13 cellular contexts compared by ENCODE assay signal in the genomic region with DNA sequence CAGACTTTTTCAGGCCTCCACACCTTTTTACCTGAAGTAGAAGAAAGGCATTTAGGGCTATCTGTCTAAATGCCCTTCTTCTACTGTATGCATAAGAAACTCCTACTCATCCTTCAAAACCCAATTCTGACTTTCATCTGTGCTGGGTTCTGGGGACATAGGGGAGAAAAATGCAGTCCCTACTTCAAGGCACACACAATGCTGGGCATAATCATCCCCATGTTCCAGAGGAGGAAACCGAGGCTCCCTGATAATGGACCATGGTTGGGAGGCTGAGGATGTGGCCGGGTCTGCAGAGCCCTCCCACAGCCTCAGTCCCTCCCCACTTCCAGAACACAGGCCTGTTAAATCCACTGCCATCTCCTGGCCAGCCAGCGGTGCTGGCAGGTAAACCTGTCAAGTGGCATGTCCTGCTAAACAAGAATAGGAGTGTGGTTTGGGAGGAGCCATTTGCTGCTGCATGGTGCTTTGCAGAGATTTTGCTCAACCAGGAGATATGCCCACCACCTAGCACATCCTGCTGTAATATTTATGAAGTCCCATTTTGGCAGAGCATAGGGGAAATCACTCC. TPM values are rescaled to one million over a fixed set of nuclear protein-coding genes. Genes with fewer than 3 reads are reported as not detected.
DNase-seq lines count a peak whose midpoint lies in the region; ATAC-seq and TF ChIP-seq lines count a peak whose summit lies in the region.
"Had no signal": no experiment of that assay in that cellular context is flagged by ENCODE, and none has a peak within 500 bp of the region (broad histone marks: within the 10 kb centered on the region; RNA-seq: fewer than 3 reads in every experiment).

No MANE protein-coding gene starts in this region.

- BruUV-seq in Calu3 (replicated peaks; lab: Mats Ljungman, UMichigan) (no TSS peak), PC-9 (replicated peaks; lab: Mats Ljungman, UMichigan) (no TSS peak)

- H3K4me1 Mint-ChIP-seq in Calu3 (ENCODE audit: low read depth, unreplicated experiment) = no peaks in the 10 kb centered on the region
- H3K4me1 Mint-ChIP-seq: natural killer cell had no signal

- no peaks in the 10 kb centered on the region for H3K9me2 ChIP-seq in PC-9 (ENCODE audit: insufficient read depth)

- CTCF ChIA-PET in Calu3 (lab: Charles Lee) (no interaction called here), PC-9 (lab: Charles Lee) (no interaction called here)

- no peaks in the 10 kb centered on the region for H3K36me3 Mint-ChIP-seq in Calu3 (ENCODE audit: insufficient read depth, unreplicated experiment)
- H3K36me3 Mint-ChIP-seq: natural killer cell had no signal

- peaks cover 25% of the 10 kb centered on the region for H3K27me3 Mint-ChIP-seq in Calu3 (ENCODE audit: unreplicated experiment)

- peak; percentile 43 for DNase-seq in Calu3
- DNase-seq in PC-9 = peak; percentile 10 to 34
- DNase-seq in islet precursor cell = peak; percentile 83
- no peak for DNase-seq in colonic mucosa
- DNase-seq in stimulated activated CD4-positive, alpha-beta T cell treated with anti-CD3 and anti-CD28 coated beads, Interleukin-2, amount 100 ng/mL, for 48 hours = no peak
- no peak for DNase-seq in stimulated activated naive CD8-positive, alpha-beta T cell treated with anti-CD3 and anti-CD28 coated beads, Interleukin-15, Interleukin-2, amounts not matched to agents 100 U/mL and 50 U/mL, for 24 hours
- DNase-seq in globus pallidus (ENCODE audit: low spot score) = no peak
- DNase-seq: activated T-cell treated with anti-CD3 and anti-CD28 coated beads, Interleukin-2, amount 50 U/mL, for 24 hours; C1 segment of cervical spinal cord; natural killer cell; NCI-H526 treated with DMSO at 0.1 percent for 48 hours; substantia nigra had no signal

- no peaks in the 10 kb centered on the region for H4K20me1 ChIP-seq in PC-9 (ENCODE audit: insufficient read depth)

- H3K4me1 ChIP-seq in PC-9 (replicated peaks; ENCODE audit: insufficient read depth) = no peaks in the 10 kb centered on the region
- H3K4me1 ChIP-seq in colonic mucosa = no peaks in the 10 kb centered on the region

- intact Hi-C loops in Calu3 (cut with micrococcal nuclease; ENCODE audit: unreplicated experiment) (no loop called here), PC-9 (cut with micrococcal nuclease; ENCODE audit: unreplicated experiment) (no loop called here), colonic mucosa (cut with DNase I) (no loop called here)

- H3K36me3 ChIP-seq in PC-9 (ENCODE audit: low read depth) (no peaks in the 10 kb centered on the region), colonic mucosa (no peaks in the 10 kb centered on the region)

- no peak overlapping the region for H3K27ac ChIP-seq in PC-9
- H3K27ac ChIP-seq in colonic mucosa = no peak overlapping the region

- H3K9me3 Mint-ChIP-seq in Calu3 (ENCODE audit: low read depth, unreplicated experiment) = no peaks in the 10 kb centered on the region
- H3K9me3 Mint-ChIP-seq: activated T-cell treated with anti-CD3 and anti-CD28 coated beads, Interleukin-2, amount 50 U/mL, for 24 hours; natural killer cell had no signal

- H3K4me3 ChIP-seq in PC-9 = no peak overlapping the region
- no peak overlapping the region for H3K4me3 ChIP-seq in colonic mucosa

- no peaks in the 10 kb centered on the region for H3K9me3 ChIP-seq in PC-9 (ENCODE audit: insufficient read depth, low read depth)
- H3K9me3 ChIP-seq in colonic mucosa = no peaks in the 10 kb centered on the region

- TF ChIP-seq CTCF in Calu3 (IDR thresholded peaks at IDR 0.05; ENCODE audit: unreplicated experiment) (peak; percentile 23), PC-9 (conservative IDR thresholded peaks at IDR 0.05) (no peak), colonic mucosa (IDR thresholded peaks at IDR 0.05) (no peak)

- H3K79me2 ChIP-seq in PC-9 (ENCODE audit: low read depth) = no peaks in the 10 kb centered on the region

- no peak overlapping the region for H3K9ac ChIP-seq in colonic mucosa (ENCODE audit: low read depth in 2 of 2, low read length in 2 of 2)

- no peak overlapping the region for H3K4me2 ChIP-seq in PC-9

- POLR2A ChIA-PET in PC-9 (lab: Charles Lee; ENCODE audit: unreplicated experiment) = no interaction called here

- H3F3A ChIP-seq in PC-9 (ENCODE audit: insufficient read depth, low read depth) = no peaks in the 10 kb centered on the region

- no peak overlapping the region for H3K27ac Mint-ChIP-seq in Calu3 (ENCODE audit: unreplicated experiment)
- H3K27ac Mint-ChIP-seq: activated T-cell treated with anti-CD3 and anti-CD28 coated beads, Interleukin-2, amount 50 U/mL, for 24 hours; natural killer cell had no signal

- TF ChIP-seq EP300 in Ishikawa (IDR thresholded peaks at IDR 0.05; ENCODE audit: borderline replicate concordance) = no peak

- no peak for ATAC-seq in stimulated activated naive CD8-positive, alpha-beta T cell treated with anti-CD3 and anti-CD28 coated beads, Interleukin-15, Interleukin-2, amounts not matched to agents 100 U/mL and 50 U/mL, for 24 hours
- ATAC-seq: natural killer cell had no signal

- no peak overlapping the region for H2AFZ ChIP-seq in PC-9

- H3K4me3 Mint-ChIP-seq in Calu3 (ENCODE audit: low read depth, unreplicated experiment) = no peak overlapping the region
- H3K4me3 Mint-ChIP-seq: activated T-cell treated with anti-CD3 and anti-CD28 coated beads, Interleukin-2, amount 50 U/mL, for 24 hours; natural killer cell had no signal

- H3K27me3 ChIP-seq in PC-9 (ENCODE audit: insufficient read depth, low read depth) (peaks cover 10% of the 10 kb centered on the region; the same call in 1 of the 2 replicates), colonic mucosa (no peaks in the 10 kb centered on the region)

- TF ChIP-seq RAD21 in Ishikawa (IDR thresholded peaks at IDR 0.05; ENCODE audit: low read depth) = peak; percentile 34; the same call in 1 of the 2 replicates

TF ChIP-seq in Ishikawa, 13 proteins besides CTCF, POLR2A, EP300 and RAD21:
- TF ChIP-seq, protein P1, sequence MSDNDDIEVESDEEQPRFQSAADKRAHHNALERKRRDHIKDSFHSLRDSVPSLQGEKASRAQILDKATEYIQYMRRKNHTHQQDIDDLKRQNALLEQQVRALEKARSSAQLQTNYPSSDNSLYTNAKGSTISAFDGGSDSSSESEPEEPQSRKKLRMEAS (IDR thresholded peaks at IDR 0.05) = no peak
- no peak for TF ChIP-seq CREB1 (IDR thresholded peaks at IDR 0.05; ENCODE audit: low read depth)
- no peak for TF ChIP-seq CEBPB (IDR thresholded peaks at IDR 0.05)
- no peak for TF ChIP-seq FOXM1 (IDR thresholded peaks at IDR 0.05; ENCODE audit: borderline replicate concordance, low read depth)
- no peak for TF ChIP-seq NFIC (IDR thresholded peaks at IDR 0.05)
- TF ChIP-seq TEAD4 (IDR thresholded peaks at IDR 0.05) = no peak
- TF ChIP-seq, protein P2, sequence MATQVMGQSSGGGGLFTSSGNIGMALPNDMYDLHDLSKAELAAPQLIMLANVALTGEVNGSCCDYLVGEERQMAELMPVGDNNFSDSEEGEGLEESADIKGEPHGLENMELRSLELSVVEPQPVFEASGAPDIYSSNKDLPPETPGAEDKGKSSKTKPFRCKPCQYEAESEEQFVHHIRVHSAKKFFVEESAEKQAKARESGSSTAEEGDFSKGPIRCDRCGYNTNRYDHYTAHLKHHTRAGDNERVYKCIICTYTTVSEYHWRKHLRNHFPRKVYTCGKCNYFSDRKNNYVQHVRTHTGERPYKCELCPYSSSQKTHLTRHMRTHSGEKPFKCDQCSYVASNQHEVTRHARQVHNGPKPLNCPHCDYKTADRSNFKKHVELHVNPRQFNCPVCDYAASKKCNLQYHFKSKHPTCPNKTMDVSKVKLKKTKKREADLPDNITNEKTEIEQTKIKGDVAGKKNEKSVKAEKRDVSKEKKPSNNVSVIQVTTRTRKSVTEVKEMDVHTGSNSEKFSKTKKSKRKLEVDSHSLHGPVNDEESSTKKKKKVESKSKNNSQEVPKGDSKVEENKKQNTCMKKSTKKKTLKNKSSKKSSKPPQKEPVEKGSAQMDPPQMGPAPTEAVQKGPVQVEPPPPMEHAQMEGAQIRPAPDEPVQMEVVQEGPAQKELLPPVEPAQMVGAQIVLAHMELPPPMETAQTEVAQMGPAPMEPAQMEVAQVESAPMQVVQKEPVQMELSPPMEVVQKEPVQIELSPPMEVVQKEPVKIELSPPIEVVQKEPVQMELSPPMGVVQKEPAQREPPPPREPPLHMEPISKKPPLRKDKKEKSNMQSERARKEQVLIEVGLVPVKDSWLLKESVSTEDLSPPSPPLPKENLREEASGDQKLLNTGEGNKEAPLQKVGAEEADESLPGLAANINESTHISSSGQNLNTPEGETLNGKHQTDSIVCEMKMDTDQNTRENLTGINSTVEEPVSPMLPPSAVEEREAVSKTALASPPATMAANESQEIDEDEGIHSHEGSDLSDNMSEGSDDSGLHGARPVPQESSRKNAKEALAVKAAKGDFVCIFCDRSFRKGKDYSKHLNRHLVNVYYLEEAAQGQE (IDR thresholded peaks at IDR 0.05; ENCODE audit: low read depth) = no peak
- no peak for TF ChIP-seq ZBTB7A (IDR thresholded peaks at IDR 0.05; ENCODE audit: low read depth)
- TF ChIP-seq, protein P3, sequence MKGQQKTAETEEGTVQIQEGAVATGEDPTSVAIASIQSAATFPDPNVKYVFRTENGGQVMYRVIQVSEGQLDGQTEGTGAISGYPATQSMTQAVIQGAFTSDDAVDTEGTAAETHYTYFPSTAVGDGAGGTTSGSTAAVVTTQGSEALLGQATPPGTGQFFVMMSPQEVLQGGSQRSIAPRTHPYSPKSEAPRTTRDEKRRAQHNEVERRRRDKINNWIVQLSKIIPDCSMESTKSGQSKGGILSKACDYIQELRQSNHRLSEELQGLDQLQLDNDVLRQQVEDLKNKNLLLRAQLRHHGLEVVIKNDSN (IDR thresholded peaks at IDR 0.05) = no peak
- TF ChIP-seq EGR1 (IDR thresholded peaks at IDR 0.05) = no peak
- TF ChIP-seq TAF1 (IDR thresholded peaks at IDR 0.05; ENCODE audit: low read depth) = no peak
- no peak for TF ChIP-seq TCF12 (IDR thresholded peaks at IDR 0.05; ENCODE audit: low read depth)
- no peak for TF ChIP-seq YY1 (IDR thresholded peaks at IDR 0.05; ENCODE audit: low read depth)

RNA-seq across cellular contexts. Expression of a gene that starts 32.0 kb away (rescaled TPM):
- total RNA-seq in Calu3 (2022) (0.10 TPM in 1 of 2 replicates, not detected in the other), PC-9 (2021) (not detected in 2 replicates), colonic mucosa (under 1 TPM; 0.30 to 0.37 TPM)
- total RNA-seq: natural killer cell had no signal

Comparison
In these comparisons a context has a peak if more than half of its experiments do, and no peak if none do; other contexts are left out.
1. DNase-seq: peak in Calu3 (single experiment), PC-9 (2 of 2) and islet precursor cell (single experiment); none in colonic mucosa (single experiment), stimulated activated CD4-positive, alpha-beta T cell treated with anti-CD3 and anti-CD28 coated beads, Interleukin-2, amount 100 ng/mL, for 48 hours (0 of 2), stimulated activated naive CD8-positive, alpha-beta T cell treated with anti-CD3 and anti-CD28 coated beads, Interleukin-15, Interleukin-2, amounts not matched to agents 100 U/mL and 50 U/mL, for 24 hours (single experiment) and globus pallidus (single experiment).